6 cellular contexts compared by ENCODE assay signal in the genomic region with DNA sequence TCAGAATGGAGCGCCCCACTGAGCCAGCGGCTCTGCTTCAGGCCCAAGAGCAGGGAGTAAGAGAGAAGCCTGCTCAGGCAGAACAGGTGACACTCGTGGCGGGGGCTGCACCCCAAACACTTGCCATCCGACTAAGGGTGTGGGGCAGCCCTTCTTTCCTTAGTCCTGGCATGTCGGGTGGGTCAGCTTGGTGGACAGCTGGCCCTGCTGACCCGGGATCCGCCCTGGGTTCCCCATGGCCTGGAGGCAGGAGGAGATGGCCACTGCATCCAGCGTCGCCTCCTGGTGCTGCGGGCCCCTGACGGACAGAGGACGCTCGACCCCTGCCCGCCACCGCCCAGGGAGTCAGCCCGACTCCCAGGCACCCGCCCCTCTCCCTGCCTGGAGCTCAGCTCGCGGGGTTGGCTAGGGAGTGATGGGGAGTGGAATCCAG. TPM values are rescaled to one million over a fixed set of nuclear protein-coding genes. Genes with fewer than 3 reads are reported as not detected.
DNase-seq lines count a peak whose midpoint lies in the region; ATAC-seq and TF ChIP-seq lines count a peak whose summit lies in the region.

No MANE protein-coding gene starts in this region.

- BruUV-seq in Caco-2 (replicated peaks; lab: Mats Ljungman, UMichigan) = no TSS peak

- TF ChIP-seq POLR2A in adrenal gland (IDR thresholded peaks at IDR 0.05) = no peak

- CTCF ChIA-PET in Caco-2 (lab: Charles Lee) = interaction anchor here (0.6 to 1.1 kb wide), 5 partner anchors 17 to 64 kb away, joined by 3 to 6 read pairs (median 3); a partner anchor contains a TSS

- H3K27me3 ChIP-seq in Caco-2 (replicated peaks; ENCODE audit: control insufficient read depth, insufficient read depth, low read length) (no peaks in the 10 kb centered on the region), adrenal gland (no peaks in the 10 kb centered on the region), mucosa of stomach (ENCODE audit: control insufficient read depth, insufficient read depth, low read length) (no peaks in the 10 kb centered on the region)

- H3K27ac Mint-ChIP-seq in Caco-2 (ENCODE audit: unreplicated experiment) = peak overlapping the region; percentile 45

- no peaks in the 10 kb centered on the region for H3K9me3 Mint-ChIP-seq in Caco-2 (ENCODE audit: unreplicated experiment)

- H3K36me3 ChIP-seq in Caco-2 (ENCODE audit: control insufficient read depth, insufficient read depth, low read length) (no peaks in the 10 kb centered on the region), adrenal gland (replicated peaks in 1 of 2) (no peaks in the 10 kb centered on the region), mucosa of stomach (ENCODE audit: control insufficient read depth, insufficient read depth, low read length) (no peaks in the 10 kb centered on the region)

- peak overlapping the region in 3 of 5 donors; percentile 55 to 82 (median 58) for H3K27ac ChIP-seq in adrenal gland

- intact Hi-C loops in Caco-2 (cut with micrococcal nuclease; ENCODE audit: unreplicated experiment) (loop anchor here (1.0 to 5.0 kb wide), 2 partner anchors 16 to 71 kb away; a partner anchor contains a TSS), adrenal gland (cut with DNase I) (no loop called here)

- H3K27me3 Mint-ChIP-seq in Caco-2 (ENCODE audit: insufficient read depth, unreplicated experiment) = no peaks in the 10 kb centered on the region

- POLR2A ChIA-PET in Caco-2 (lab: Charles Lee) = no interaction called here

- ATAC-seq in HG02885 (IDR thresholded peaks at IDR 0.05; ENCODE audit: poor library complexity, unreplicated experiment) = no peak

- WGBS in adrenal gland, 4 donors = 25 to 57% (median 28%) methylated on average over 5 to 20 of the region's 20 CpGs; no CpG with 5 or more reads in 1 of the 4 donors

- H3K36me3 Mint-ChIP-seq in Caco-2 (ENCODE audit: insufficient read depth, unreplicated experiment) = peaks cover 5% of the 10 kb centered on the region

- no peak for TF ChIP-seq CTCF in Caco-2 (IDR thresholded peaks at IDR 0.05; ENCODE audit: insufficient read depth in 1 of 2, low read depth in 1 of 2, low read length in 1 of 2, severe bottlenecking in 1 of 2, unreplicated experiment in 1 of 2)
- TF ChIP-seq CTCF in adrenal gland (IDR thresholded peaks at IDR 0.05) = no peak

- no peaks in the 10 kb centered on the region for H3K9me3 ChIP-seq in Caco-2
- H3K9me3 ChIP-seq in adrenal gland (replicated peaks in 1 of 3) = no peaks in the 10 kb centered on the region
- no peaks in the 10 kb centered on the region for H3K9me3 ChIP-seq in mucosa of stomach (ENCODE audit: control insufficient read depth, low read length)

- peak in 1 of 2 experiments; percentile 59 for DNase-seq in Caco-2
- no peak for DNase-seq in adrenal gland
- no peak for DNase-seq in mesenteric fat pad (ENCODE audit: low spot score)
- DNase-seq in activated CD4-positive, CD25-positive, alpha-beta regulatory T cell treated with anti-CD3 and anti-CD28 coated beads, Interleukin-2, amount 50 U/mL, for 72 hours = no peak

- H3K4me3 Mint-ChIP-seq in Caco-2 (ENCODE audit: unreplicated experiment) = peak overlapping the region; percentile 81

- no peaks in the 10 kb centered on the region for H3K4me1 Mint-ChIP-seq in Caco-2 (ENCODE audit: low read depth, unreplicated experiment)

- H3K4me3 ChIP-seq in Caco-2 (ENCODE audit: low read depth, low read length) (peak overlapping the region; percentile 97), adrenal gland (peak overlapping the region in 2 of 4 donors; percentile 58 to 91), mucosa of stomach (ENCODE audit: low read length) (no peak overlapping the region)

- H3K4me1 ChIP-seq in Caco-2 (peaks cover 16% of the 10 kb centered on the region), adrenal gland (replicated peaks in 1 of 2) (peaks cover 15 to 20% of the 10 kb centered on the region in 2 donors), mucosa of stomach (ENCODE audit: control insufficient read depth, insufficient read depth, low read length) (peaks cover 14% of the 10 kb centered on the region)

- peak overlapping the region; percentile 47 for H3K9ac ChIP-seq in mucosa of stomach (ENCODE audit: low read length)

RNA-seq across cellular contexts. Expression of a gene that starts 1.2 kb away (rescaled TPM):
- 6.7 and 7.3 TPM in 2 replicates for total RNA-seq in Caco-2 (2022)
- 10 to 100 TPM in 3 of 8 donors, 1 to 10 TPM in 5; 4.5 to 34.4 (median 7.7) TPM for total RNA-seq in adrenal gland
- polyA plus RNA-seq in adrenal gland = 10 to 100 TPM in 1 of 3 donors, 1 to 10 TPM in 2; 1.0 to 10.6 (median 5.5) TPM
- 3.6 TPM for total RNA-seq in mesenteric fat pad

RNA-seq across cellular contexts. Expression of a gene that starts 4.7 kb away (rescaled TPM):
- 232 and 247 TPM in 2 replicates for total RNA-seq in Caco-2 (2022)
- 100 to 1,000 TPM; 133 to 280 (median 157) TPM for total RNA-seq in adrenal gland
- polyA plus RNA-seq in adrenal gland = 100 to 1,000 TPM in 2 of 3 donors, 10 to 100 TPM in 1; 74.4 to 126 (median 126) TPM
- total RNA-seq in mesenteric fat pad = 188 TPM

RNA-seq across cellular contexts. Expression of a gene that starts 16.1 kb away (rescaled TPM):
- total RNA-seq in Caco-2 (2022) (111 and 113 TPM in 2 replicates), adrenal gland (10 to 100 TPM; 24.0 to 68.6 (median 44.3) TPM), mesenteric fat pad (33.3 TPM)
- 100 to 1,000 TPM in 1 of 3 donors, 10 to 100 TPM in 2; 44.1 to 118 (median 88.1) TPM for polyA plus RNA-seq in adrenal gland

RNA-seq across cellular contexts. Expression of a gene that starts 20.0 kb away (rescaled TPM):
- total RNA-seq in Caco-2 (2022) (108 and 119 TPM in 2 replicates), adrenal gland (10 to 100 TPM in 7 of 8 donors, 1 to 10 TPM in 1; 6.9 to 47.9 (median 15.8) TPM), mesenteric fat pad (19.0 TPM)
- 10 to 100 TPM in 2 of 3 donors, 1 to 10 TPM in 1; 4.8 to 35.7 (median 22.6) TPM for polyA plus RNA-seq in adrenal gland

RNA-seq across cellular contexts. Expression of a gene that starts 30.7 kb away (rescaled TPM):
- total RNA-seq in Caco-2 (2022) (0.34 TPM in 1 of 2 replicates, not detected in the other), adrenal gland (under 1 TPM in 1 of 8 donors, not detected in 7; 0.46 TPM), mesenteric fat pad (1.6 TPM)
- under 1 TPM in 2 of 3 donors, not detected in 1; 0.44 to 0.88 TPM for polyA plus RNA-seq in adrenal gland
